In the genomic region with DNA sequence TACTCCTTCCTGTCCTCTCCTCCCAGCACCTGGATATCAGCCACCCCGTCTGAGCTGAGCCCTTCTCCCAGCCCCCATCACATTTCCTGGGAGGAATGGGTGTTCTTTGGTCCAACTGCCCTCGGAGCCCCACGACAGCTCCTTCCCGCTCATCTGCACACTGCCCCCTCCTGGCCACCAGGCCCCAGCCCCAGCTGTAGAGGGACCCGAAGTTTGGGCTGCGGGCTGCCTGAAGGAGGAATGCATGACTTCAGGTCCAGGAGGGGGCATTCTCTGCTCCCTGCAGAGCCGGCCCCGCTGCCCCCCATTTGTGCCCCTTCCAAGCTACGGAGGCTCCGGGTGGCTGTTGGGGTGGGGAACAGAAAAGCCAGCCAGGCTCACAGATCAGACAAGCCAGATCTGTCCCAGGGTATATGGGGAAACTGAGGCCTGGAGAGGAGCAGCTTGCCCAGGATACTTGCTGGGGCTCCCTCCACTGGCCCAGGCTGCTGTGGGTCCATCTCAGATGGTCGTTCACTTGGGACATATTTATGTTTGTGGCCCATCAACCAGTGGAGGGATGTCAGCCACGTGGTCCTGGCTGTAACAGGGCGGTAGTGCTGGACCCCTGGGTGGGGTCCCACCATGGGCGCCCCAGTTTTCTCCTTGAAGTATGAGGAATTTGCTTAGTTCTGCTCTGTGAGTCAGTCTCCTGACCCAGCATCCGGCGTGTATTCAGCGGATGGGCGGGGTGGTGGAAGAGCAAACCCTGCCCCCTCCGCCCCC, we compare ENCODE assay signal across 9 cellular contexts. TPM values are rescaled to one million over a fixed set of nuclear protein-coding genes. Genes with fewer than 3 reads are reported as not detected.
A peak's percentile ranks its signal among the peaks of the same experiment; 100 is the strongest.
DNase-seq lines count a peak whose midpoint lies in the region; ATAC-seq and TF ChIP-seq lines count a peak whose summit lies in the region.
"Had no signal": no experiment of that assay in that cellular context is flagged by ENCODE, and none has a peak within 500 bp of the region (broad histone marks: within the 10 kb centered on the region; RNA-seq: fewer than 3 reads in every experiment).

No MANE protein-coding gene starts in this region.

- peaks cover 42% of the 10 kb centered on the region for H3K27me3 Mint-ChIP-seq in T-helper 17 cell

- no peaks in the 10 kb centered on the region for H3K9me3 ChIP-seq in T-helper 17 cell (ENCODE audit: control insufficient read depth, low read length, poor library complexity, severe bottlenecking)

- no peaks in the 10 kb centered on the region for H3K4me1 Mint-ChIP-seq in T-helper 17 cell
- H3K4me1 Mint-ChIP-seq: central memory CD8-positive, alpha-beta T cell had no signal

- H3K36me3 Mint-ChIP-seq in T-helper 17 cell (ENCODE audit: low read depth): peaks cover 3% of the 10 kb centered on the region

- H3K27ac ChIP-seq in 22Rv1: no peak overlapping the region

- intact Hi-C loops in head of caudate nucleus (cut with DNase I): loop anchor here (10.0 kb wide), 1 partner anchor 140 kb away; no protein-coding TSS in a partner anchor

- ATAC-seq in T-helper 17 cell: no peak

- DNase-seq in ELF-1 (ENCODE audit: low read depth, low spot score): peak; percentile 80
- DNase-seq in SKM-1 treated with dmso at 0.1 percent for 144 hours (lab: John Stamatoyannopoulos, UW; ENCODE audit: unreplicated experiment): peak; percentile 9
- DNase-seq in head of caudate nucleus: peak in 29 of 42 donors; percentile 33 to 85 (median 56)
- peak; percentile 69 for DNase-seq in stimulated activated CD8-positive, alpha-beta memory T cell treated with anti-CD3 and anti-CD28 coated beads, Interleukin-4, amount 100 ng/mL, for 48 hours
- no peak for DNase-seq in NCI-H2107 (lab: John Stamatoyannopoulos, UW)
- no peak for DNase-seq in activated naive CD4-positive, alpha-beta T cell treated with anti-CD3 and anti-CD28 coated beads, Interleukin-2, amount 50 U/mL, for 16 hours
- DNase-seq in T-helper 17 cell: no peak

- peak; percentile 65 for TF ChIP-seq CTCF in 22Rv1 (IDR thresholded peaks at IDR 0.05)

- no peak overlapping the region for H3K27ac Mint-ChIP-seq in T-helper 17 cell

- H3K4me3 Mint-ChIP-seq in T-helper 17 cell: no peak overlapping the region
- H3K4me3 Mint-ChIP-seq: central memory CD8-positive, alpha-beta T cell had no signal

RNA-seq across cellular contexts. Expression of gene DAB2IP, which starts 33.1 kb away (rescaled TPM):
- not detected for total RNA-seq in T-helper 17 cell

Comparison
In these comparisons a context has a peak if more than half of its experiments do, and no peak if none do; other contexts are left out.
1. DNase-seq: peak in ELF-1 (single experiment), SKM-1 treated with dmso at 0.1 percent for 144 hours (single experiment), head of caudate nucleus (29 of 42) and stimulated activated CD8-positive, alpha-beta memory T cell treated with anti-CD3 and anti-CD28 coated beads, Interleukin-4, amount 100 ng/mL, for 48 hours (single experiment); none in NCI-H2107 (single experiment), activated naive CD4-positive, alpha-beta T cell treated with anti-CD3 and anti-CD28 coated beads, Interleukin-2, amount 50 U/mL, for 16 hours (single experiment) and T-helper 17 cell (0 of 3).